ENCODE assay signal across 18 cellular contexts in the genomic region with DNA sequence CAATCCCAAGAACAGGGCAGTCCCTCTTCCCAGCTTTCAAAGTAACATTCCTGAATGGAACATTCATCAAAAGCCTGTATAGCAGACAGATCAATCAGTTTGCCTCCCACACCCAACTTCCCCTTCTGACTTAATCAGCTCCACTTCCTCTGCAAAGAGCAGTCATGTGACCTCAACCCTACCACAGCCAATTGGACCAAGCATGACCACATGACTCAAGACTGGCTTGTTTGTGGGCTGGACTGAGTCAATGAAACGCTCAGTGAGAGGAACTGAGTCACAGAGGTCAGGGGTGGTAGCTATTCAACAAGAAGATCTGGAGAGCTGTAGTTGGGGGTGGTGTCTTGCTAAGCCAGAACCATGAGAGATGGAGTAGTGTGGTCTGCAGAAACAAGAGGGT. TPM values are rescaled to one million over a fixed set of nuclear protein-coding genes. Genes with fewer than 3 reads are reported as not detected.
A peak's percentile ranks its signal among the peaks of the same experiment; 100 is the strongest.
DNase-seq lines count a peak whose midpoint lies in the region; ATAC-seq and TF ChIP-seq lines count a peak whose summit lies in the region.
"Had no signal": no experiment of that assay in that cellular context is flagged by ENCODE, and none has a peak within 500 bp of the region (broad histone marks: within the 10 kb centered on the region; RNA-seq: fewer than 3 reads in every experiment).

No MANE protein-coding gene starts in this region.

- peaks cover 29% of the 10 kb centered on the region for H3K4me1 Mint-ChIP-seq in WTC11

- H3K36me3 Mint-ChIP-seq in WTC11: no peaks in the 10 kb centered on the region

- no peak overlapping the region for H3K27ac Mint-ChIP-seq in WTC11

- no peaks in the 10 kb centered on the region for H3K36me3 ChIP-seq in neuron (ENCODE audit: insufficient read depth, low read length)
- no peaks in the 10 kb centered on the region for H3K36me3 ChIP-seq in BE2C
- H3K36me3 ChIP-seq in uterus: no peaks in the 10 kb centered on the region
- H3K36me3 ChIP-seq in H7 (replicated peaks; ENCODE audit: control insufficient read depth, insufficient read depth, low read length): no peaks in the 10 kb centered on the region
- H3K36me3 ChIP-seq: transverse colon had no signal

- H3K4me3 ChIP-seq in neuron (ENCODE audit: low read length) (no peak overlapping the region), BE2C (ENCODE audit: low read depth, low read length) (no peak overlapping the region), uterus (no peak overlapping the region), H7 (ENCODE audit: insufficient read depth, low read depth, low read length) (no peak overlapping the region)
- H3K4me3 ChIP-seq: body of pancreas, transverse colon had no signal

- POLR2A ChIA-PET in WTC11 (lab: Charles Lee): interaction anchor here (0.9 kb wide), 1 partner anchor 18 kb away, joined by 4 read pairs; no protein-coding TSS in a partner anchor

- DNase-seq in activated CD4-positive, alpha-beta T cell treated with anti-CD3 and anti-CD28 coated beads for 48 hours: peak; percentile 40
- no peak for DNase-seq in activated CD4-positive, alpha-beta T cell treated with anti-CD3 and anti-CD28 coated beads, Interleukin-2, amount 50 U/mL, for 48 hours
- DNase-seq in KBM-7 (peak; percentile 12), WTC11 (ENCODE audit: low spot score) (no peak), BE2C (no peak), uterus (no peak), H7 (no peak)
- DNase-seq: activated CD8-positive, alpha-beta memory T cell treated with anti-CD3 and anti-CD28 coated beads, Interleukin-2, amount 50 U/mL, for 4 hours; body of pancreas; Calu3; foreskin keratinocyte; NCI-H1694 treated with DMSO at 0.1 percent for 48 hours; NCI-H526 treated with DMSO at 0.1 percent for 48 hours; nucleus accumbens; Right ventricle myocardium superior; transverse colon had no signal

- no peak for TF ChIP-seq POLR2A in uterus (IDR thresholded peaks at IDR 0.05)

- H3K27ac ChIP-seq in uterus: no peak overlapping the region
- H3K27ac ChIP-seq: body of pancreas, foreskin keratinocyte, transverse colon had no signal

- H3K4me1 ChIP-seq in neuron (ENCODE audit: insufficient read depth, low read length): peaks cover 16% of the 10 kb centered on the region
- H3K4me1 ChIP-seq in BE2C: no peaks in the 10 kb centered on the region
- H3K4me1 ChIP-seq in uterus: no peaks in the 10 kb centered on the region
- H3K4me1 ChIP-seq: body of pancreas, foreskin keratinocyte, transverse colon had no signal

- H2AFZ ChIP-seq in neuron (ENCODE audit: low read depth, low read length): peak overlapping the region; percentile 1

- ATAC-seq in WTC11: no peak
- ATAC-seq: body of pancreas, foreskin keratinocyte had no signal

- no peak overlapping the region for H3K4me3 Mint-ChIP-seq in WTC11

- H3K27me3 ChIP-seq in neuron (ENCODE audit: insufficient read depth, low read length) (no peaks in the 10 kb centered on the region), BE2C (no peaks in the 10 kb centered on the region), uterus (no peaks in the 10 kb centered on the region), H7 (ENCODE audit: control insufficient read depth, insufficient read depth, low read length) (no peaks in the 10 kb centered on the region)
- H3K27me3 ChIP-seq: body of pancreas, foreskin keratinocyte, transverse colon had no signal

- H3K9me3 ChIP-seq in neuron (ENCODE audit: low read length) (no peaks in the 10 kb centered on the region), BE2C (no peaks in the 10 kb centered on the region), uterus (no peaks in the 10 kb centered on the region)
- H3K9me3 ChIP-seq: body of pancreas, transverse colon had no signal

- peaks cover 2% of the 10 kb centered on the region; the same call in 1 of the 2 replicates for H3K27me3 Mint-ChIP-seq in WTC11 (ENCODE audit: low read depth)

- no peak for TF ChIP-seq CTCF in WTC11 (IDR thresholded peaks at IDR 0.05)
- no peak for TF ChIP-seq CTCF in BE2C (IDR thresholded peaks at IDR 0.05; ENCODE audit: low read depth, low read length)
- TF ChIP-seq CTCF in uterus (IDR thresholded peaks at IDR 0.05): no peak

- intact Hi-C loops in uterus (cut with DNase I; ENCODE audit: low total_unique reads): no loop called here

- in situ Hi-C loops in KBM-7 (cut with MboI; ENCODE audit: low pct_unique_long_range_greater_than_20kb, low sequenced_read_pairs): no loop called here

- no peaks in the 10 kb centered on the region for H3K9me3 Mint-ChIP-seq in WTC11

- CTCF ChIA-PET in WTC11 (lab: Charles Lee): no interaction called here

TF ChIP-seq in WTC11, 78 proteins besides CTCF, POLR2A, EP300 and RAD21:
- no peak for TF ChIP-seq NR2C2 (CRISPR knock-in tag; IDR thresholded peaks at IDR 0.05)
- peak; percentile 80 for TF ChIP-seq USF2 (CRISPR knock-in tag; IDR thresholded peaks at IDR 0.05)
- peak; percentile 75 for TF ChIP-seq USF1 (CRISPR knock-in tag; IDR thresholded peaks at IDR 0.05)

RNA-seq across cellular contexts. Expression of gene TUNAR, which starts 41.3 kb away (rescaled TPM):
- total RNA-seq in WTC11 (2021): 36.3 to 57.6 TPM (median 57.0 TPM) in 3 replicates
- polyA plus RNA-seq in BE2C (2012; ENCODE audit: insufficient read depth, insufficient read length, low read depth): not detected
- total RNA-seq in uterus: 1 to 10 TPM in 2 of 4 donors, under 1 TPM in 1, not detected in 1; 0.40 to 4.2 (median 1.8) TPM
- 14.9 and 21.7 TPM in 2 replicates for total RNA-seq in H7 (2014; rRNA removed; shearing (Covaris generic))
- total RNA-seq: A673, Calu3, foreskin keratinocyte, Right ventricle myocardium superior, transverse colon had no signal
- polyA plus RNA-seq: foreskin keratinocyte had no signal

Comparison
In these comparisons a context has a peak if more than half of its experiments do, and no peak if none do; other contexts are left out.
1. DNase-seq: peak in activated CD4-positive, alpha-beta T cell treated with anti-CD3 and anti-CD28 coated beads for 48 hours (single experiment) and KBM-7 (single experiment); none in activated CD4-positive, alpha-beta T cell treated with anti-CD3 and anti-CD28 coated beads, Interleukin-2, amount 50 U/mL, for 48 hours (0 of 2), WTC11 (single experiment), BE2C (single experiment), uterus (0 of 2) and H7 (single experiment).